1 cellular context compared by ENCODE assay signal in the genomic region with DNA sequence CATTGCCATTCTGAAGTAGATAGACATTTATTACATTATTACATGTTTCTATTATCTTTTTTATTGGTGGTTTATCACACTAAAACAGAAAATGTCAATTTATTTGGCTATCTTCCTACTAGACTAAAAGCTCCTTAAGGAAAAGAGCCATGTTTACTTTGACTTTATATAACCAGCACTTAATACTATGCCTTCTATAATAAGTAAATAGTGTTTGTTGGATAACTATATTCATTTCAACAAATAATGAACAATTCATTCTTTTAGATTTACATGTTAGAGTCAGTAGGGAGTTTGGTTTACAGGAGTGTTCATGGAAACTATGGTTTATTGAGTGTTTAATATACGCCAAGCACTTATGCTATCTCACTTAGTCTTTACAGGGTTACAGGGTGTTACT.
TF ChIP-seq lines count a peak whose summit lies in the region.

No MANE protein-coding gene starts in this region.

TF ChIP-seq in HEK293, 187 proteins besides CTCF, POLR2A, EP300 and RAD21:
- TF ChIP-seq SP7 (tag by site-specific recombination; IDR thresholded peaks at IDR 0.05) (no peak), GFI1B (tag by site-specific recombination; IDR thresholded peaks at IDR 0.05) (no peak), ZNF624 (tag by site-specific recombination; IDR thresholded peaks at IDR 0.05) (no peak), ZNF785 (tag by site-specific recombination; IDR thresholded peaks at IDR 0.05) (no peak), ZNF266 (tag by site-specific recombination; IDR thresholded peaks at IDR 0.05; ENCODE audit: low read depth) (no peak), ZBTB7A (tag by site-specific recombination; IDR thresholded peaks at IDR 0.05; ENCODE audit: low read depth) (no peak), ZNF416 (tag by site-specific recombination; IDR thresholded peaks at IDR 0.05) (no peak), ZNF544 (tag by site-specific recombination; IDR thresholded peaks at IDR 0.05) (no peak), ZNF664 (tag by site-specific recombination; IDR thresholded peaks at IDR 0.05) (peak; percentile 68; the same call in 1 of the 2 replicates), ZNF174 (tag by site-specific recombination; IDR thresholded peaks at IDR 0.05) (no peak), KLF10 (tag by site-specific recombination; IDR thresholded peaks at IDR 0.05) (no peak), WT1 (tag by site-specific recombination; IDR thresholded peaks at IDR 0.05) (no peak)
- TF ChIP-seq, protein P1, sequence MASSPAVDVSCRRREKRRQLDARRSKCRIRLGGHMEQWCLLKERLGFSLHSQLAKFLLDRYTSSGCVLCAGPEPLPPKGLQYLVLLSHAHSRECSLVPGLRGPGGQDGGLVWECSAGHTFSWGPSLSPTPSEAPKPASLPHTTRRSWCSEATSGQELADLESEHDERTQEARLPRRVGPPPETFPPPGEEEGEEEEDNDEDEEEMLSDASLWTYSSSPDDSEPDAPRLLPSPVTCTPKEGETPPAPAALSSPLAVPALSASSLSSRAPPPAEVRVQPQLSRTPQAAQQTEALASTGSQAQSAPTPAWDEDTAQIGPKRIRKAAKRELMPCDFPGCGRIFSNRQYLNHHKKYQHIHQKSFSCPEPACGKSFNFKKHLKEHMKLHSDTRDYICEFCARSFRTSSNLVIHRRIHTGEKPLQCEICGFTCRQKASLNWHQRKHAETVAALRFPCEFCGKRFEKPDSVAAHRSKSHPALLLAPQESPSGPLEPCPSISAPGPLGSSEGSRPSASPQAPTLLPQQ (tag by site-specific recombination; IDR thresholded peaks at IDR 0.05), result no peak
- TF ChIP-seq, protein P2, sequence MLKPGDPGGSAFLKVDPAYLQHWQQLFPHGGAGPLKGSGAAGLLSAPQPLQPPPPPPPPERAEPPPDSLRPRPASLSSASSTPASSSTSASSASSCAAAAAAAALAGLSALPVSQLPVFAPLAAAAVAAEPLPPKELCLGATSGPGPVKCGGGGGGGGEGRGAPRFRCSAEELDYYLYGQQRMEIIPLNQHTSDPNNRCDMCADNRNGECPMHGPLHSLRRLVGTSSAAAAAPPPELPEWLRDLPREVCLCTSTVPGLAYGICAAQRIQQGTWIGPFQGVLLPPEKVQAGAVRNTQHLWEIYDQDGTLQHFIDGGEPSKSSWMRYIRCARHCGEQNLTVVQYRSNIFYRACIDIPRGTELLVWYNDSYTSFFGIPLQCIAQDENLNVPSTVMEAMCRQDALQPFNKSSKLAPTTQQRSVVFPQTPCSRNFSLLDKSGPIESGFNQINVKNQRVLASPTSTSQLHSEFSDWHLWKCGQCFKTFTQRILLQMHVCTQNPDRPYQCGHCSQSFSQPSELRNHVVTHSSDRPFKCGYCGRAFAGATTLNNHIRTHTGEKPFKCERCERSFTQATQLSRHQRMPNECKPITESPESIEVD (tag by site-specific recombination; IDR thresholded peaks at IDR 0.05), result 0 out of 2 replicates have a peak, but pooled peaks have one; percentile 3
